ENCODE assay signal across 16 cellular contexts in the genomic region with DNA sequence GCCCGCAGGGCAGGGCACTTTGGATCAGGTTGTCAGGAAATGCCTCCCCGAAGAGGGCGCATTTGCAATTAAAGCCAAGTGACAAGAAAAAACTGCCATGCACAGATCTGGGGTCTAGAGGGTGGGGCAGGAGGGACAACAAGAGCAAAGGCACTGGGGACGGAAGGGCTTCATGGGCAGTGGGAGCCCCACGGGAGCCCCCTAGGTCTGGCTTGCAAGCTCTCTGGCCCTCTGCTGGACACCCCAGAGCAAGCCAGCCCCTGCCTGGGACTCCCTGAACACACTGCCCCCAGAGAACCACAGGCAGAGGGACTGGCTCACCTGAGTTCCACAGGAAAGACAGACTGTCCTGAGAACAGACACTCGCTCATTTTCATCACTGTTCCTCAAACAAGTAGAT. TPM values are rescaled to one million over a fixed set of nuclear protein-coding genes. Genes with fewer than 3 reads are reported as not detected.
A peak's percentile ranks its signal among the peaks of the same experiment; 100 is the strongest.
DNase-seq lines count a peak whose midpoint lies in the region; FAIRE-seq and TF ChIP-seq lines count a peak whose summit lies in the region.
"Had no signal": no experiment of that assay in that cellular context is flagged by ENCODE, and none has a peak within 500 bp of the region (broad histone marks: within the 10 kb centered on the region; RNA-seq: fewer than 3 reads in every experiment).

No MANE protein-coding gene starts in this region.

- H3K9me3 ChIP-seq in mammary epithelial cell (replicated peaks; ENCODE audit: insufficient read depth, low read length), result no peaks in the 10 kb centered on the region
- H3K9me3 ChIP-seq: esophagus squamous epithelium, psoas muscle had no signal

- BruUV-seq in MCF 10A (replicated peaks; lab: Mats Ljungman, UMichigan), result no TSS peak
- no TSS peak for BruUV-seq in mammary epithelial cell (replicated peaks; lab: Mats Ljungman, UMichigan)

- no peak overlapping the region for H2AFZ ChIP-seq in mammary epithelial cell (ENCODE audit: low read depth, low read length)

- no peaks in the 10 kb centered on the region for H3K79me2 ChIP-seq in mammary epithelial cell (ENCODE audit: insufficient read depth, low read length)

- H3K4me1 Mint-ChIP-seq in MCF 10A (ENCODE audit: insufficient read depth, unreplicated experiment), result no peaks in the 10 kb centered on the region

- POLR2A ChIA-PET in MCF 10A (lab: Yijun Ruan, JAX), result no interaction called here

- no peaks in the 10 kb centered on the region for H3K27me3 ChIP-seq in mammary epithelial cell (ENCODE audit: insufficient read depth, low read length)

- H3K27me3 Mint-ChIP-seq in MCF 10A (ENCODE audit: insufficient read depth, unreplicated experiment), result peaks cover 26% of the 10 kb centered on the region
- H3K27me3 Mint-ChIP-seq: activated naive CD8-positive, alpha-beta T cell had no signal

- intact Hi-C loops in MCF 10A (cut with micrococcal nuclease), result no loop called here
- intact Hi-C loops in mammary epithelial cell (cut with micrococcal nuclease), result no loop called here

- no peaks in the 10 kb centered on the region for H3K9me3 Mint-ChIP-seq in MCF 10A (ENCODE audit: unreplicated experiment)

- H4K20me1 ChIP-seq in mammary epithelial cell (ENCODE audit: insufficient read depth, low read length), result no peaks in the 10 kb centered on the region

- CTCF ChIA-PET in MCF 10A (lab: Yijun Ruan, JAX) (interaction anchor here (0.7 kb wide), 1 partner anchor 20 kb away, joined by 3 read pairs; no protein-coding TSS in a partner anchor), mammary epithelial cell (lab: Charles Lee; ENCODE audit: low non-redundant PET) (no interaction called here)

- no peaks in the 10 kb centered on the region for H3K36me3 Mint-ChIP-seq in MCF 10A (ENCODE audit: insufficient read depth, unreplicated experiment)
- H3K36me3 Mint-ChIP-seq: activated naive CD8-positive, alpha-beta T cell had no signal

- H3K4me1 ChIP-seq in mammary epithelial cell (ENCODE audit: insufficient read depth, low read length), result no peaks in the 10 kb centered on the region
- H3K4me1 ChIP-seq: esophagus squamous epithelium, psoas muscle had no signal

- no peaks in the 10 kb centered on the region for H3K36me3 ChIP-seq in mammary epithelial cell (ENCODE audit: insufficient read depth, low read length)
- H3K36me3 ChIP-seq: esophagus squamous epithelium had no signal

- in situ Hi-C loops in mammary epithelial cell (cut with MboI; ENCODE audit: low sequenced_read_pairs in 2 of 2), result loop anchor here in 1 of 2 donors (25.0 kb wide), 1 partner anchor 917 kb away; no protein-coding TSS in a partner anchor

- no peak overlapping the region for H3K4me3 Mint-ChIP-seq in MCF 10A (ENCODE audit: unreplicated experiment)
- H3K4me3 Mint-ChIP-seq: activated naive CD8-positive, alpha-beta T cell had no signal

- WGBS in mammary epithelial cell (ENCODE audit: low coverage, missing lambda C conversion rate), result 48% methylated on average over 5 of the region's 6 CpGs

- H3K4me3 ChIP-seq in mammary epithelial cell (replicated peaks in 1 of 3; ENCODE audit: insufficient read depth in 1 of 3, low read depth in 2 of 3, low read length in 3 of 3) (no peak overlapping the region), fibroblast of the aortic adventitia (ENCODE audit: low read depth, low read length) (no peak overlapping the region)
- H3K4me3 ChIP-seq: esophagus squamous epithelium, psoas muscle had no signal

- H3K27ac ChIP-seq in mammary epithelial cell (ENCODE audit: insufficient read depth, low read depth, low read length), result no peak overlapping the region
- H3K27ac ChIP-seq: esophagus squamous epithelium, psoas muscle had no signal

- DNase-seq in MCF 10A (ENCODE audit: unreplicated experiment) (no peak), mammary epithelial cell (no peak), RPMI8226 (peak; percentile 15), fibroblast of the aortic adventitia (ENCODE audit: low read depth) (no peak), urothelium cell line (ENCODE audit: low spot score) (peak; percentile 44), NCI-H1694 (lab: John Stamatoyannopoulos, UW) (no peak), SKM-1 (lab: John Stamatoyannopoulos, UW; ENCODE audit: unreplicated experiment) (no peak)
- no peak for DNase-seq in stimulated activated CD4-positive, alpha-beta T cell treated with anti-CD3 and anti-CD28 coated beads, Interleukin-4, amount 100 ng/mL, for 4 hours
- DNase-seq: activated CD8-positive, alpha-beta memory T cell treated with anti-CD3 and anti-CD28 coated beads, Interleukin-2, amount 50 U/mL, for 48 hours; cerebellar nuclear complex; esophagus squamous epithelium; NCI-H510A treated with DMSO at 0.1 percent for 48 hours; psoas muscle; SHP77; trophoblast cell had no signal

- dilution Hi-C loops in mammary epithelial cell (cut with HindIII; ENCODE audit: low sequenced_read_pairs), result no loop called here

- no peak overlapping the region for H3K9ac ChIP-seq in mammary epithelial cell (ENCODE audit: insufficient read depth, low read length)

- H3K27ac Mint-ChIP-seq in MCF 10A (ENCODE audit: low read depth, unreplicated experiment), result no peak overlapping the region
- H3K27ac Mint-ChIP-seq: activated naive CD8-positive, alpha-beta T cell had no signal

- TF ChIP-seq CTCF in MCF 10A (IDR thresholded peaks at IDR 0.05; ENCODE audit: unreplicated experiment) (peak; percentile 9), mammary epithelial cell (conservative IDR thresholded peaks at IDR 0.05 in 1 of 2, IDR thresholded peaks at IDR 0.05 in 1 of 2; ENCODE audit: extremely low read depth in 1 of 2, insufficient read depth in 1 of 2, low read depth in 1 of 2, low read length in 2 of 2) (no peak), fibroblast of the aortic adventitia (IDR thresholded peaks at IDR 0.05; ENCODE audit: insufficient read depth, low read length) (peak; percentile 13)

- no peak for FAIRE-seq in urothelium cell line (lab: Jason Lieb, UNC)

- H3K4me2 ChIP-seq in mammary epithelial cell (ENCODE audit: insufficient read depth, low read depth, low read length), result no peak overlapping the region

RNA-seq across cellular contexts. Expression of gene C19orf12, which starts 30.2 kb away (rescaled TPM):
- total RNA-seq in MCF 10A (2022), result 20.2 and 21.6 TPM in 2 replicates
- 10 to 100 TPM; 19.6 to 24.5 TPM for total RNA-seq in mammary epithelial cell
- 10.5 TPM for polyA plus RNA-seq in mammary epithelial cell
- 11.8 TPM for polyA minus RNA-seq in mammary epithelial cell
- 10.1 and 24.0 TPM in 2 replicates for total RNA-seq in fibroblast of the aortic adventitia (ENCODE audit: low replicate concordance)

Comparison
In these comparisons a context has a peak if more than half of its experiments do, and no peak if none do; other contexts are left out.
1. CTCF ChIP-seq: peak in MCF 10A (single experiment) and fibroblast of the aortic adventitia (single experiment); none in mammary epithelial cell (0 of 2).
2. DNase-seq: peak in RPMI8226 (single experiment) and urothelium cell line (single experiment); none in MCF 10A (single experiment), mammary epithelial cell (single experiment), fibroblast of the aortic adventitia (single experiment), NCI-H1694 (single experiment), SKM-1 (single experiment) and stimulated activated CD4-positive, alpha-beta T cell treated with anti-CD3 and anti-CD28 coated beads, Interleukin-4, amount 100 ng/mL, for 4 hours (0 of 2).